8 cellular contexts compared by ENCODE assay signal in genomic region chr15:62391565-62392262, GRCh38. TPM values are rescaled to one million over a fixed set of nuclear protein-coding genes. Genes with fewer than 3 reads are reported as not detected.
DNase-seq lines count a peak whose midpoint lies in the region; ATAC-seq and TF ChIP-seq lines count a peak whose summit lies in the region.

No MANE protein-coding gene starts in this region.

- DNase-seq in GM12865 (ENCODE audit: low read depth) (peak; percentile 20), NCI-H1930 (lab: John Stamatoyannopoulos, UW) (peak; percentile 1 to 3), fibroblast of villous mesenchyme (ENCODE audit: low read depth) (peak; percentile 61), naive B cell (no peak), transverse colon (peak; percentile 59), NCI-H1092 (lab: John Stamatoyannopoulos, UW) (no peak)
- peak; percentile 23 for DNase-seq in activated T-helper 2 cell treated with anti-CD3 and anti-CD28 coated beads, Interferon-gamma antibody, Interleukin-2, Interleukin-4, amounts not matched to agents 10 μg/mL and 5 μg/mL and 100 μg/mL, durations not matched to agents 14 hours and 24 hours and 36 hours (ENCODE audit: low spot score)

- H3K27ac Mint-ChIP-seq in activated T-helper 2 cell treated with anti-CD3 and anti-CD28 coated beads, Interferon-gamma antibody, Interleukin-2, Interleukin-4, amounts not matched to agents 10 μg/mL and 5 μg/mL and 100 μg/mL, durations not matched to agents 14 hours and 24 hours and 36 hours, result no peak overlapping the region
- H3K27ac Mint-ChIP-seq in naive B cell, result peak overlapping the region in 3 of 6 donors; percentile 28 to 73 (median 54)

- WGBS in transverse colon (ENCODE audit: low coverage in 1 of 2), 2 donors, result 1% methylated on average over 71 of the region's 74 CpGs; no CpG with 5 or more reads in 1 of the 2 donors

- in situ Hi-C loops in transverse colon (cut with MboI; ENCODE audit: low pct_ligation_motif_present in 1 of 4, low pct_unique_long_range_greater_than_20kb in 1 of 4, low sequenced_read_pairs in 3 of 4), result loop anchor here in 1 of 4 donors (25.0 kb wide), 1 partner anchor 271 kb away; no protein-coding TSS in a partner anchor

- H3K4me3 Mint-ChIP-seq in activated T-helper 2 cell treated with anti-CD3 and anti-CD28 coated beads, Interferon-gamma antibody, Interleukin-2, Interleukin-4, amounts not matched to agents 10 μg/mL and 5 μg/mL and 100 μg/mL, durations not matched to agents 14 hours and 24 hours and 36 hours (ENCODE audit: low read depth), result peak overlapping the region; percentile 93
- peak overlapping the region; percentile 88 to 97 (median 94) for H3K4me3 Mint-ChIP-seq in naive B cell

- H3K4me3 ChIP-seq in GM12865 (ENCODE audit: low read depth, low read length), result peak overlapping the region; percentile 93
- H3K4me3 ChIP-seq in fibroblast of villous mesenchyme (ENCODE audit: low read depth, low read length), result peak overlapping the region; percentile 98
- peak overlapping the region; percentile 71 to 98 (median 89) for H3K4me3 ChIP-seq in transverse colon

- peaks cover 29% of the 10 kb centered on the region for H3K27me3 Mint-ChIP-seq in activated T-helper 2 cell treated with anti-CD3 and anti-CD28 coated beads, Interferon-gamma antibody, Interleukin-2, Interleukin-4, amounts not matched to agents 10 μg/mL and 5 μg/mL and 100 μg/mL, durations not matched to agents 14 hours and 24 hours and 36 hours (ENCODE audit: low read depth)
- peaks cover 14 to 40% (median 29%) of the 10 kb centered on the region in 3 donors for H3K27me3 Mint-ChIP-seq in naive B cell

- ATAC-seq in naive B cell (ENCODE audit: low read depth in 2 of 2), result peak in 1 of 2 donors; percentile 32
- no peak for ATAC-seq in HG03460 (IDR thresholded peaks at IDR 0.05; ENCODE audit: unreplicated experiment)

- peaks cover 14% of the 10 kb centered on the region for H3K4me1 Mint-ChIP-seq in activated T-helper 2 cell treated with anti-CD3 and anti-CD28 coated beads, Interferon-gamma antibody, Interleukin-2, Interleukin-4, amounts not matched to agents 10 μg/mL and 5 μg/mL and 100 μg/mL, durations not matched to agents 14 hours and 24 hours and 36 hours (ENCODE audit: low read depth)
- H3K4me1 Mint-ChIP-seq in naive B cell, result peaks cover 8 to 21% (median 15%) of the 10 kb centered on the region in 3 donors

- H3K36me3 ChIP-seq in transverse colon, result no peaks in the 10 kb centered on the region

- no peaks in the 10 kb centered on the region for H3K9me3 Mint-ChIP-seq in activated T-helper 2 cell treated with anti-CD3 and anti-CD28 coated beads, Interferon-gamma antibody, Interleukin-2, Interleukin-4, amounts not matched to agents 10 μg/mL and 5 μg/mL and 100 μg/mL, durations not matched to agents 14 hours and 24 hours and 36 hours
- no peaks in the 10 kb centered on the region for H3K9me3 Mint-ChIP-seq in naive B cell

- peaks cover 5 to 17% (median 12%) of the 10 kb centered on the region in 4 donors for H3K4me1 ChIP-seq in transverse colon

- no peaks in the 10 kb centered on the region for H3K27me3 ChIP-seq in transverse colon

- TF ChIP-seq POLR2A in transverse colon (IDR thresholded peaks at IDR 0.05), result no peak

- no peaks in the 10 kb centered on the region for H3K9me3 ChIP-seq in transverse colon

- H3K36me3 Mint-ChIP-seq in activated T-helper 2 cell treated with anti-CD3 and anti-CD28 coated beads, Interferon-gamma antibody, Interleukin-2, Interleukin-4, amounts not matched to agents 10 μg/mL and 5 μg/mL and 100 μg/mL, durations not matched to agents 14 hours and 24 hours and 36 hours (ENCODE audit: low read depth), result no peaks in the 10 kb centered on the region
- H3K36me3 Mint-ChIP-seq in naive B cell, result no peaks in the 10 kb centered on the region

- no peak for TF ChIP-seq EP300 in transverse colon (IDR thresholded peaks at IDR 0.05; ENCODE audit: low read depth)

- intact Hi-C loops in activated T-helper 2 cell treated with anti-CD3 and anti-CD28 coated beads, Interferon-gamma antibody, Interleukin-2, Interleukin-4, amounts not matched to agents 10 μg/mL and 5 μg/mL and 100 μg/mL, durations not matched to agents 14 hours and 24 hours and 36 hours (cut with micrococcal nuclease), result no loop called here
- intact Hi-C loops in transverse colon (cut with DNase I; ENCODE audit: low total_unique reads), result loop anchor here (10.0 kb wide), 1 partner anchor 83 kb away; no protein-coding TSS in a partner anchor

- no peak for TF ChIP-seq CTCF in GM12865 (IDR thresholded peaks at IDR 0.05; ENCODE audit: insufficient read depth, low read depth, low read length, missing control alignments)
- peak; percentile 50 for TF ChIP-seq CTCF in fibroblast of villous mesenchyme (IDR thresholded peaks at IDR 0.05; ENCODE audit: insufficient read depth, low read depth, low read length)
- peak in 3 of 5 experiments; percentile 26 to 44 (median 30) for TF ChIP-seq CTCF in transverse colon (IDR thresholded peaks at IDR 0.05)

- H3K27ac ChIP-seq in transverse colon, result peak overlapping the region; percentile 80 to 88 (median 88)

RNA-seq across cellular contexts. Expression of gene TLN2, which starts 1.4 kb away (rescaled TPM):
- 0.85 and 0.98 TPM in 2 replicates for total RNA-seq in activated T-helper 2 cell treated with anti-CD3 and anti-CD28 coated beads, Interferon-gamma antibody, Interleukin-2, Interleukin-4, amounts not matched to agents 10 μg/mL and 5 μg/mL and 100 μg/mL, durations not matched to agents 14 hours and 24 hours and 36 hours
- 22.5 and 35.4 TPM in 2 replicates for total RNA-seq in fibroblast of villous mesenchyme
- under 1 TPM in 2 of 6 donors, not detected in 4; 0.04 to 0.12 TPM for polyA plus RNA-seq in naive B cell (ENCODE audit: low read depth in 6 of 6)
- 100 to 1,000 TPM in 1 of 4 donors, 10 to 100 TPM in 3; 50.7 to 133 (median 66.3) TPM for total RNA-seq in transverse colon

Comparison
In these comparisons a context has a peak if more than half of its experiments do, and no peak if none do; other contexts are left out.
1. DNase-seq: peak in GM12865 (single experiment), NCI-H1930 (2 of 2), activated T-helper 2 cell treated with anti-CD3 and anti-CD28 coated beads, Interferon-gamma antibody, Interleukin-2, Interleukin-4, amounts not matched to agents 10 μg/mL and 5 μg/mL and 100 μg/mL, durations not matched to agents 14 hours and 24 hours and 36 hours (single experiment), fibroblast of villous mesenchyme (single experiment) and transverse colon (single experiment); none in naive B cell (single experiment) and NCI-H1092 (single experiment).
2. RNA of gene TLN2, which starts 1.4 kb away (total RNA-seq): 50.7 to 133 TPM in transverse colon and 22.5 to 35.4 TPM in fibroblast of villous mesenchyme; 0.85 to 0.98 TPM in activated T-helper 2 cell treated with anti-CD3 and anti-CD28 coated beads, Interferon-gamma antibody, Interleukin-2, Interleukin-4, amounts not matched to agents 10 μg/mL and 5 μg/mL and 100 μg/mL, durations not matched to agents 14 hours and 24 hours and 36 hours; every median in the first group is over 10 times any median in the second.
3. Peak in every context shown above with its lines, with median percentiles within 50 percentile points of each other: H3K4me3 ChIP-seq.